ENCODE assay signal across 9 cellular contexts in genomic region chr15:45187894-45188830, GRCh38. TPM values are rescaled to one million over a fixed set of nuclear protein-coding genes. Genes with fewer than 3 reads are reported as not detected.
DNase-seq lines count a peak whose midpoint lies in the region; ATAC-seq and TF ChIP-seq lines count a peak whose summit lies in the region.
"Had no signal": no experiment of that assay in that cellular context is flagged by ENCODE, and none has a peak within 500 bp of the region (broad histone marks: within the 10 kb centered on the region; RNA-seq: fewer than 3 reads in every experiment).

Gene SHF, minus strand, starts transcription at chr15:45187966. Its CDS starts 15 bp downstream, at chr15:45187951.

- intact Hi-C loops in activated CD8-positive, alpha-beta T cell treated with anti-CD3 and anti-CD28 coated beads for 36 hours (cut with micrococcal nuclease) = no loop called here

- H3K27me3 ChIP-seq in effector memory CD4-positive, alpha-beta T cell (replicated peaks; ENCODE audit: control insufficient read depth, insufficient read depth, low read length, poor library complexity, severe bottlenecking) = no peaks in the 10 kb centered on the region

- H3K9me3 ChIP-seq in effector memory CD4-positive, alpha-beta T cell (ENCODE audit: control insufficient read depth, low read length) = no peaks in the 10 kb centered on the region

- ATAC-seq in activated CD8-positive, alpha-beta T cell treated with anti-CD3 and anti-CD28 coated beads for 36 hours = peak; percentile 81
- ATAC-seq in HG03039 (IDR thresholded peaks at IDR 0.05; ENCODE audit: unreplicated experiment) = no peak

- DNase-seq in NCI-H2081 (lab: John Stamatoyannopoulos, UW) (peak; percentile 46 to 56), NCI-H2081 treated with DMSO at 0.1 percent for 48 hours (lab: John Stamatoyannopoulos, UW) (no peak), NCI-H345 treated with DMSO at 0.1 percent for 48 hours (lab: John Stamatoyannopoulos, UW; ENCODE audit: unreplicated experiment) (peak; percentile 26), midbrain (lab: John Stamatoyannopoulos, UW) (peak; percentile 49)
- peak; percentile 92 for DNase-seq in activated CD8-positive, alpha-beta T cell treated with anti-CD3 and anti-CD28 coated beads for 36 hours
- DNase-seq in effector memory CD4-positive, alpha-beta T cell = peak; percentile 41 to 47 (median 42)
- DNase-seq in stimulated activated CD8-positive, alpha-beta memory T cell treated with anti-CD3 and anti-CD28 coated beads, Interleukin-2, amount 100 ng/mL, for 1 hour (ENCODE audit: low read depth in 2 of 2) = peak; percentile 15 to 41

- POLR2A ChIA-PET in activated CD8-positive, alpha-beta T cell treated with anti-CD3 and anti-CD28 coated beads for 36 hours (lab: Charles Lee) = interaction anchor here (0.5 to 7.6 kb wide), 7 partner anchors 7 to 214 kb away, joined by 3 to 85 read pairs (median 4); a partner anchor contains a TSS

- no peaks in the 10 kb centered on the region for H3K9me3 Mint-ChIP-seq in activated CD8-positive, alpha-beta T cell treated with anti-CD3 and anti-CD28 coated beads for 36 hours

- H3K4me3 Mint-ChIP-seq in activated CD8-positive, alpha-beta T cell treated with anti-CD3 and anti-CD28 coated beads for 36 hours = peak within 1 kb of the TSS; percentile 77

- H3K27ac Mint-ChIP-seq in activated CD8-positive, alpha-beta T cell treated with anti-CD3 and anti-CD28 coated beads for 36 hours = peak within 1 kb of the TSS; percentile 92

- peak within 1 kb of the TSS; percentile 83 for H3K4me3 ChIP-seq in effector memory CD4-positive, alpha-beta T cell (ENCODE audit: insufficient read depth, low read depth, low read length, poor library complexity, severe bottlenecking)

- H3K4me1 ChIP-seq in effector memory CD4-positive, alpha-beta T cell (ENCODE audit: control insufficient read depth, insufficient read depth, low read length, poor library complexity, severe bottlenecking) = no peaks in the 10 kb centered on the region

- no peaks in the 10 kb centered on the region for H3K27me3 Mint-ChIP-seq in activated CD8-positive, alpha-beta T cell treated with anti-CD3 and anti-CD28 coated beads for 36 hours

- TF ChIP-seq CTCF in activated CD8-positive, alpha-beta T cell treated with anti-CD3 and anti-CD28 coated beads for 36 hours (IDR thresholded peaks at IDR 0.05) = no peak

- CTCF ChIA-PET in activated CD8-positive, alpha-beta T cell treated with anti-CD3 and anti-CD28 coated beads for 36 hours (lab: Charles Lee) = interaction anchor here (0.9 to 1.8 kb wide), 8 partner anchors 9 to 70 kb away, joined by 3 to 11 read pairs (median 3); no protein-coding TSS in a partner anchor

- no peaks in the 10 kb centered on the region for H3K36me3 ChIP-seq in effector memory CD4-positive, alpha-beta T cell (ENCODE audit: control insufficient read depth, insufficient read depth, low read length)

- H3K4me1 Mint-ChIP-seq in activated CD8-positive, alpha-beta T cell treated with anti-CD3 and anti-CD28 coated beads for 36 hours (ENCODE audit: low read depth) = peaks cover 28% of the 10 kb centered on the region

- no peaks in the 10 kb centered on the region for H3K36me3 Mint-ChIP-seq in activated CD8-positive, alpha-beta T cell treated with anti-CD3 and anti-CD28 coated beads for 36 hours (ENCODE audit: low read depth)

- peak within 1 kb of the TSS; percentile 77 for H3K27ac ChIP-seq in effector memory CD4-positive, alpha-beta T cell (ENCODE audit: insufficient read depth, low read length, poor library complexity, severe bottlenecking)
- H3K27ac ChIP-seq: C4-2B had no signal

RNA-seq across cellular contexts. Expression of gene SHF, which starts in this region (rescaled TPM):
- 10 to 100 TPM; 19.8 to 23.5 TPM for total RNA-seq in activated CD8-positive, alpha-beta T cell treated with anti-CD3 and anti-CD28 coated beads for 36 hours
